In genomic region chr12:120225200-120225558, GRCh38 we compare ENCODE assay signal across 9 cellular contexts. TPM values are rescaled to one million over a fixed set of nuclear protein-coding genes. Genes with fewer than 3 reads are reported as not detected.
DNase-seq lines count a peak whose midpoint lies in the region; ATAC-seq and TF ChIP-seq lines count a peak whose summit lies in the region.
"Had no signal": no experiment of that assay in that cellular context is flagged by ENCODE, and none has a peak within 500 bp of the region (broad histone marks: within the 10 kb centered on the region; RNA-seq: fewer than 3 reads in every experiment).

No MANE protein-coding gene starts in this region.

- DNase-seq in HFFc6 (no peak), chondrocyte (ENCODE audit: low spot score) (no peak), nucleus accumbens (lab: John Stamatoyannopoulos, UW) (no peak), cerebellar nuclear complex (lab: John Stamatoyannopoulos, UW) (no peak), omental fat pad (ENCODE audit: low spot score) (no peak)
- DNase-seq: activated CD4-positive, CD25-positive, alpha-beta regulatory T cell treated with anti-CD3 and anti-CD28 coated beads, Interleukin-2, amount 50 U/mL, for 72 hours had no signal

- H3K27ac Mint-ChIP-seq in HFFc6 (peak overlapping the region; percentile 97), chondrocyte (ENCODE audit: unreplicated experiment) (peak overlapping the region; percentile 53), nephron (peak overlapping the region; percentile 60 to 83 (median 70))

- no peak for TF ChIP-seq CTCF in HFFc6 (IDR thresholded peaks at IDR 0.05)
- no peak for TF ChIP-seq CTCF in chondrocyte (IDR thresholded peaks at IDR 0.05)
- TF ChIP-seq CTCF in nephron (IDR thresholded peaks at IDR 0.05; ENCODE audit: unreplicated experiment in 3 of 3): no peak
- TF ChIP-seq CTCF in omental fat pad (IDR thresholded peaks at IDR 0.05): no peak

- H3K27ac ChIP-seq in BLaER1: peak overlapping the region; percentile 73

- H3K4me3 Mint-ChIP-seq in HFFc6: peak overlapping the region; percentile 25; the same call in 1 of the 2 replicates
- peak overlapping the region; percentile 40 for H3K4me3 Mint-ChIP-seq in chondrocyte (ENCODE audit: unreplicated experiment)
- H3K4me3 Mint-ChIP-seq in nephron: no peak overlapping the region

- H3K36me3 Mint-ChIP-seq in HFFc6 (ENCODE audit: low read depth): peaks cover 11% of the 10 kb centered on the region
- peaks cover 7% of the 10 kb centered on the region for H3K36me3 Mint-ChIP-seq in chondrocyte (ENCODE audit: low read depth)
- H3K36me3 Mint-ChIP-seq in nephron (ENCODE audit: low read depth): peaks cover 6% of the 10 kb centered on the region

- peak overlapping the region; percentile 22; the same call in 1 of the 2 replicates for H3K9ac ChIP-seq in BLaER1

- H3K4me1 ChIP-seq in BLaER1: peaks cover 57% of the 10 kb centered on the region

- H3K4me2 ChIP-seq in BLaER1: peak overlapping the region; percentile 86

- no peaks in the 10 kb centered on the region for H3K9me3 Mint-ChIP-seq in HFFc6
- no peaks in the 10 kb centered on the region for H3K9me3 Mint-ChIP-seq in chondrocyte (ENCODE audit: low read depth)
- H3K9me3 Mint-ChIP-seq in nephron: no peaks in the 10 kb centered on the region

- no peaks in the 10 kb centered on the region for H3K9me3 ChIP-seq in BLaER1

- no peaks in the 10 kb centered on the region for H3K27me3 ChIP-seq in BLaER1

- ATAC-seq in HG02970 (IDR thresholded peaks at IDR 0.05; ENCODE audit: low FRiP score, unreplicated experiment) (no peak), omental fat pad (ENCODE audit: low FRiP score) (no peak)

- no peaks in the 10 kb centered on the region for H4K20me1 ChIP-seq in BLaER1

- H3K4me3 ChIP-seq in BLaER1: peak overlapping the region; percentile 34; the same call in 1 of the 2 replicates

- peaks cover 60% of the 10 kb centered on the region for H3K4me1 Mint-ChIP-seq in HFFc6 (ENCODE audit: low read depth)
- H3K4me1 Mint-ChIP-seq in chondrocyte (ENCODE audit: low read depth): peaks cover 52% of the 10 kb centered on the region
- peaks cover 37% of the 10 kb centered on the region for H3K4me1 Mint-ChIP-seq in nephron

- H3K27me3 Mint-ChIP-seq in HFFc6 (ENCODE audit: insufficient read depth) (peaks cover 3% of the 10 kb centered on the region), chondrocyte (ENCODE audit: low read depth) (no peaks in the 10 kb centered on the region), nephron (ENCODE audit: low read depth) (no peaks in the 10 kb centered on the region)

- H3K36me3 ChIP-seq in BLaER1: peaks cover 35% of the 10 kb centered on the region

RNA-seq across cellular contexts. Expression of gene RPLP0, which starts 24.3 kb away (rescaled TPM):
- total RNA-seq in HFFc6 (2021; fragmentation: NEBNext Ultra II Directional; extraction: Animal tissue kit (Norgen Biotek cat#: 25700)): 1,000 to 10,000 TPM; 2,131 to 2,494 (median 2,241) TPM
- 1,691 to 2,186 TPM (median 1,706 TPM) in 3 replicates for total RNA-seq in chondrocyte
- total RNA-seq in omental fat pad: 1,000 to 10,000 TPM; 2,289 to 4,489 (median 2,885) TPM

RNA-seq across cellular contexts. Expression of gene GCN1, which starts 30.7 kb away (rescaled TPM):
- total RNA-seq in HFFc6 (2021; fragmentation: NEBNext Ultra II Directional; extraction: Animal tissue kit (Norgen Biotek cat#: 25700)): 100 to 1,000 TPM in 1 of 6 experiments, 10 to 100 TPM in 5; 76.5 to 102 (median 83.1) TPM
- 92.3 to 137 TPM (median 97.5 TPM) in 3 replicates for total RNA-seq in chondrocyte
- 10 to 100 TPM; 52.5 to 99.4 (median 72.1) TPM for total RNA-seq in omental fat pad

RNA-seq across cellular contexts. Expression of gene PXN, which starts 40.4 kb away (rescaled TPM):
- total RNA-seq in HFFc6 (2021; fragmentation: NEBNext Ultra II Directional; extraction: Animal tissue kit (Norgen Biotek cat#: 25700)): 100 to 1,000 TPM; 219 to 290 (median 253) TPM
- total RNA-seq in chondrocyte (68.1 to 79.5 TPM (median 70.5 TPM) in 3 replicates), omental fat pad (100 to 1,000 TPM in 1 of 4 donors, 10 to 100 TPM in 3; 40.0 to 151 (median 73.1) TPM)

Comparison
In these comparisons a context has a peak if more than half of its experiments do, and no peak if none do; other contexts are left out.
1. H3K4me3 Mint-ChIP-seq: peak in HFFc6 (single experiment) and chondrocyte (single experiment); none in nephron (0 of 3).
2. Peak in every context shown above with its lines, with median percentiles within 50 percentile points of each other: H3K27ac Mint-ChIP-seq.